ENCODE assay signal across 23 cellular contexts in genomic region chrX:34130980-34131744, GRCh38. TPM values are rescaled to one million over a fixed set of nuclear protein-coding genes. Genes with fewer than 3 reads are reported as not detected.
DNase-seq lines count a peak whose midpoint lies in the region; ATAC-seq, FAIRE-seq and TF ChIP-seq lines count a peak whose summit lies in the region.
"Had no signal": no experiment of that assay in that cellular context is flagged by ENCODE, and none has a peak within 500 bp of the region (broad histone marks: within the 10 kb centered on the region; RNA-seq: fewer than 3 reads in every experiment).

No MANE protein-coding gene starts in this region.

- no peak overlapping the region for H3K9ac ChIP-seq in kidney (ENCODE audit: low read length in 2 of 2)
- H3K9ac ChIP-seq: BLaER1 had no signal

- no peaks in the 10 kb centered on the region for H3K36me3 ChIP-seq in kidney (ENCODE audit: control insufficient read depth in 1 of 2, insufficient read depth in 2 of 2, low read length in 2 of 2)
- H3K36me3 ChIP-seq: BE2C, BLaER1 had no signal

- no peak overlapping the region for H3K27ac ChIP-seq in kidney (ENCODE audit: low read depth in 2 of 2, low read length in 2 of 2)
- H3K27ac ChIP-seq: 22Rv1, A549, BLaER1 had no signal

- H3K9me3 ChIP-seq in kidney (ENCODE audit: control insufficient read depth in 1 of 2, low read length in 2 of 2), result no peaks in the 10 kb centered on the region
- H3K9me3 ChIP-seq: A549, BE2C, BLaER1, Caco-2 had no signal

- intact Hi-C loops in Right ventricle myocardium inferior (cut with DNase I) (no loop called here), cardiac septum (cut with DNase I) (no loop called here), kidney (cut with DNase I) (no loop called here)

- H3K4me3 ChIP-seq in kidney (ENCODE audit: low read length in 2 of 2), result no peak overlapping the region
- H3K4me3 ChIP-seq: A549, BLaER1 had no signal

- DNase-seq in Right ventricle myocardium inferior (ENCODE audit: missing footprints) (peak; percentile 33), cardiac septum (ENCODE audit: low spot score) (no peak), kidney (peak; percentile 62), NCI-H2196 treated with DMSO at 0.1 percent for 48 hours (lab: John Stamatoyannopoulos, UW; ENCODE audit: unreplicated experiment) (no peak), CD1c-positive myeloid dendritic cell (ENCODE audit: extremely low spot score) (no peak)
- DNase-seq: AML-193; BE2C; C1 segment of cervical spinal cord; Caco-2; Calu3; CD4-positive, alpha-beta T cell; CD8-positive, alpha-beta T cell; DMS79 treated with DMSO at 0.1 percent for 48 hours; GF-D8 had no signal

- FAIRE-seq in kidney (lab: Jason Lieb, UNC), result no peak
- FAIRE-seq: A549, D721Med, G401.6, GM12891, GM19239 had no signal

- no peak for ATAC-seq in Right ventricle myocardium inferior
- ATAC-seq: A549; CD8-positive, alpha-beta T cell had no signal

- no peak for TF ChIP-seq CTCF in kidney (IDR thresholded peaks at IDR 0.05; ENCODE audit: borderline replicate concordance, extremely low read depth, insufficient read depth)

- H3K4me1 ChIP-seq in kidney (ENCODE audit: control insufficient read depth in 1 of 2, insufficient read depth in 1 of 2, low read depth in 1 of 2, low read length in 2 of 2), result no peaks in the 10 kb centered on the region
- H3K4me1 ChIP-seq: A549, BE2C, BLaER1, Caco-2 had no signal

RNA-seq across cellular contexts. Expression of gene FAM47A, which starts 1.0 kb away (rescaled TPM):
- total RNA-seq in Right ventricle myocardium inferior (not detected), cardiac septum (not detected), kidney (not detected)
- not detected for polyA plus RNA-seq in kidney (ENCODE audit: insufficient read depth, low read depth, low replicate concordance)
- total RNA-seq: A172; Caco-2; Calu3; CD4-positive, alpha-beta T cell; CD8-positive, alpha-beta T cell had no signal
- polyA plus RNA-seq: A549, CD14-positive monocyte had no signal

Comparison
In these comparisons a context has a peak if more than half of its experiments do, and no peak if none do; other contexts are left out.
1. DNase-seq: peak in Right ventricle myocardium inferior (single experiment) and kidney (single experiment); none in cardiac septum (single experiment), NCI-H2196 treated with DMSO at 0.1 percent for 48 hours (single experiment) and CD1c-positive myeloid dendritic cell (single experiment).